Comparison of ENCODE assay signal across 20 cellular contexts in genomic region chr9:96649620-96650323, GRCh38. TPM values are rescaled to one million over a fixed set of nuclear protein-coding genes. Genes with fewer than 3 reads are reported as not detected.
DNase-seq lines count a peak whose midpoint lies in the region; ATAC-seq, FAIRE-seq and TF ChIP-seq lines count a peak whose summit lies in the region.
"Had no signal": no experiment of that assay in that cellular context is flagged by ENCODE, and none has a peak within 500 bp of the region (broad histone marks: within the 10 kb centered on the region; RNA-seq: fewer than 3 reads in every experiment).

No MANE protein-coding gene starts in this region.

- CTCF ChIA-PET in K562 (lab: Yijun Ruan, JAX; ENCODE audit: low intra/inter-chr PET ratio), result no interaction called here

- H3K4me2 ChIP-seq in K562 (ENCODE audit: insufficient read depth, low read length), result no peak overlapping the region
- H3K4me2 ChIP-seq: KMS-11 had no signal

- no peaks in the 10 kb centered on the region for H3K79me2 ChIP-seq in K562 (ENCODE audit: control insufficient read depth, insufficient read depth, low read length)

- FAIRE-seq in K562 (lab: Jason Lieb, UNC), result no peak
- FAIRE-seq: A204.1, RCC 7860 had no signal

- H4K20me1 ChIP-seq in K562 (replicated peaks; ENCODE audit: control insufficient read depth, insufficient read depth, low read length), result no peaks in the 10 kb centered on the region

- 89% methylated on average over 1 of the region's 1 CpG for WGBS in heart right ventricle, 2 donors
- WGBS in K562 (ENCODE audit: insufficient coverage, low coverage, missing lambda C conversion rate), result 92% methylated on average over 1 of the region's 1 CpG

- DNase-seq in left ventricle myocardium inferior (no peak), heart right ventricle (no peak), K562 (ENCODE audit: extremely low read depth in 1 of 4, low spot score in 3 of 4) (no peak), fibroblast of peridontal ligament (ENCODE audit: extremely low read depth) (peak; percentile 32), DMS 273 (lab: John Stamatoyannopoulos, UW; ENCODE audit: unreplicated experiment) (no peak)
- DNase-seq in stimulated activated effector memory CD8-positive, alpha-beta T cell treated with anti-CD3 and anti-CD28 coated beads, Interleukin-12 subunit alpha, Interleukin-12 subunit beta, amount 100 ng/mL, for 72 hours (ENCODE audit: low spot score in 2 of 2), result no peak
- DNase-seq in stimulated activated naive B cell treated with anti-CD40 and anti-IgM and Interleukin-4, amounts not matched to agents 10 μg/mL and 1 μg/mL and 100 μg/mL, for 72 hours, result no peak
- DNase-seq: AML-193; CD8-positive, alpha-beta T cell; GOT3; HFFc6; MG63; NCI-H1930; NCI-H2171 treated with DMSO at 0.1 percent for 48 hours; SIG-M5 had no signal

- peaks cover 78% of the 10 kb centered on the region for H3K36me3 Mint-ChIP-seq in stimulated activated effector memory CD8-positive, alpha-beta T cell treated with anti-CD3 and anti-CD28 coated beads, Interleukin-12 subunit alpha, Interleukin-12 subunit beta, amount 100 ng/mL, for 72 hours
- peaks cover 16 to 42% of the 10 kb centered on the region in 2 donors for H3K36me3 Mint-ChIP-seq in stimulated activated naive B cell treated with anti-CD40 and anti-IgM and Interleukin-4, amounts not matched to agents 10 μg/mL and 1 μg/mL and 100 μg/mL, for 72 hours

- no peak for TF ChIP-seq EP300 in K562 (IDR thresholded peaks at IDR 0.05; ENCODE audit: low read length)

- H3K4me1 Mint-ChIP-seq in stimulated activated effector memory CD8-positive, alpha-beta T cell treated with anti-CD3 and anti-CD28 coated beads, Interleukin-12 subunit alpha, Interleukin-12 subunit beta, amount 100 ng/mL, for 72 hours, result no peaks in the 10 kb centered on the region
- H3K4me1 Mint-ChIP-seq in stimulated activated naive B cell treated with anti-CD40 and anti-IgM and Interleukin-4, amounts not matched to agents 10 μg/mL and 1 μg/mL and 100 μg/mL, for 72 hours, result peaks cover 9 to 28% of the 10 kb centered on the region in 2 donors

- H3K9me3 ChIP-seq in left ventricle myocardium inferior (replicated peaks), result no peaks in the 10 kb centered on the region
- no peaks in the 10 kb centered on the region for H3K9me3 ChIP-seq in heart right ventricle
- no peaks in the 10 kb centered on the region for H3K9me3 ChIP-seq in K562 (replicated peaks; ENCODE audit: control insufficient read depth, insufficient read depth, low read depth, low read length)
- H3K9me3 ChIP-seq: MG63 had no signal

- H3K27ac ChIP-seq in left ventricle myocardium inferior (replicated peaks), result peak overlapping the region; percentile 6
- no peak overlapping the region for H3K27ac ChIP-seq in heart right ventricle
- no peak overlapping the region for H3K27ac ChIP-seq in K562 (ENCODE audit: extremely low read depth, low read depth, low read length)
- H3K27ac ChIP-seq: HL-60, KMS-11 had no signal

- TF ChIP-seq CTCF in left ventricle myocardium inferior (IDR thresholded peaks at IDR 0.05; ENCODE audit: borderline replicate concordance) (no peak), heart right ventricle (IDR thresholded peaks at IDR 0.05) (no peak), K562 (IDR thresholded peaks at IDR 0.05 in 2 of 3, conservative IDR thresholded peaks at IDR 0.05 in 1 of 3; ENCODE audit: insufficient read depth in 2 of 3, low read depth in 1 of 3, low read length in 3 of 3) (no peak)

- no peaks in the 10 kb centered on the region for H3K9me3 Mint-ChIP-seq in stimulated activated effector memory CD8-positive, alpha-beta T cell treated with anti-CD3 and anti-CD28 coated beads, Interleukin-12 subunit alpha, Interleukin-12 subunit beta, amount 100 ng/mL, for 72 hours
- no peaks in the 10 kb centered on the region for H3K9me3 Mint-ChIP-seq in stimulated activated naive B cell treated with anti-CD40 and anti-IgM and Interleukin-4, amounts not matched to agents 10 μg/mL and 1 μg/mL and 100 μg/mL, for 72 hours
- H3K9me3 Mint-ChIP-seq: CD8-positive, alpha-beta T cell; HFFc6 had no signal

- in situ Hi-C loops in K562 (cut with MboI), result loop anchor here (25.0 kb wide), 1 partner anchor 212 kb away; no protein-coding TSS in a partner anchor

- no peak for ATAC-seq in heart right ventricle
- no peak for ATAC-seq in K562
- no peak for ATAC-seq in stimulated activated effector memory CD8-positive, alpha-beta T cell treated with anti-CD3 and anti-CD28 coated beads, Interleukin-12 subunit alpha, Interleukin-12 subunit beta, amount 100 ng/mL, for 72 hours
- no peak for ATAC-seq in HG03520 (IDR thresholded peaks at IDR 0.05; ENCODE audit: unreplicated experiment)
- no peak for ATAC-seq in stimulated activated naive B cell treated with anti-CD40 and anti-IgM and Interleukin-4, amounts not matched to agents 10 μg/mL and 1 μg/mL and 100 μg/mL, for 72 hours (replicated peaks)
- ATAC-seq: CD8-positive, alpha-beta T cell had no signal

- H2AFZ ChIP-seq in K562 (ENCODE audit: low read depth, low read length), result no peak overlapping the region

- H3K36me3 ChIP-seq in left ventricle myocardium inferior (peaks cover 80% of the 10 kb centered on the region), heart right ventricle (peaks cover 0 to 91% (median 42%) of the 10 kb centered on the region in 9 donors), K562 (ENCODE audit: control insufficient read depth, insufficient read depth, low read length) (peaks cover 53% of the 10 kb centered on the region)

- H3K4me3 ChIP-seq in left ventricle myocardium inferior, result no peak overlapping the region
- no peak overlapping the region for H3K4me3 ChIP-seq in heart right ventricle
- no peak overlapping the region for H3K4me3 ChIP-seq in K562
- H3K4me3 ChIP-seq: MG63 had no signal

- H3K27me3 ChIP-seq in left ventricle myocardium inferior (ENCODE audit: low read depth), result no peaks in the 10 kb centered on the region
- no peaks in the 10 kb centered on the region for H3K27me3 ChIP-seq in heart right ventricle
- H3K27me3 ChIP-seq in K562 (ENCODE audit: control insufficient read depth in 2 of 2, insufficient read depth in 2 of 2, low read length in 2 of 2), result no peaks in the 10 kb centered on the region
- H3K27me3 ChIP-seq: MG63 had no signal

- POLR2A ChIA-PET in K562 (lab: Yijun Ruan, JAX), result interaction anchor here (0.6 kb wide), 2 partner anchors 13 to 42 kb away, joined by 4 read pairs; no protein-coding TSS in a partner anchor

- H3K27me3 Mint-ChIP-seq in stimulated activated naive B cell treated with anti-CD40 and anti-IgM and Interleukin-4, amounts not matched to agents 10 μg/mL and 1 μg/mL and 100 μg/mL, for 72 hours, result no peaks in the 10 kb centered on the region

- intact Hi-C loops in left ventricle myocardium inferior (cut with micrococcal nuclease), result no loop called here
- intact Hi-C loops in heart right ventricle (cut with DNase I), result loop anchor here in 7 of 10 donors (5.0 to 10.0 kb wide), 6 partner anchors 32 to 235 kb away; partner anchors contain the start of genes HABP4 (in 3 of the 7), CDC14B (in 1 of the 7) and ZNF367 (in 1 of the 7)
- intact Hi-C loops in K562 (cut with micrococcal nuclease), result loop anchor here (5.0 to 10.0 kb wide), 2 partner anchors 55 to 207 kb away; no protein-coding TSS in a partner anchor

- no peak overlapping the region for H3K4me3 Mint-ChIP-seq in stimulated activated effector memory CD8-positive, alpha-beta T cell treated with anti-CD3 and anti-CD28 coated beads, Interleukin-12 subunit alpha, Interleukin-12 subunit beta, amount 100 ng/mL, for 72 hours
- no peak overlapping the region for H3K4me3 Mint-ChIP-seq in stimulated activated naive B cell treated with anti-CD40 and anti-IgM and Interleukin-4, amounts not matched to agents 10 μg/mL and 1 μg/mL and 100 μg/mL, for 72 hours
- H3K4me3 Mint-ChIP-seq: CD8-positive, alpha-beta T cell; HFFc6 had no signal

- H3K9me1 ChIP-seq in K562 (ENCODE audit: control insufficient read depth, insufficient read depth, low read length), result no peaks in the 10 kb centered on the region

- TF ChIP-seq POLR2A in K562 (conservative IDR thresholded peaks at IDR 0.05), result no peak

- H3K4me1 ChIP-seq in left ventricle myocardium inferior (peaks cover 38% of the 10 kb centered on the region), heart right ventricle (peaks cover 0 to 28% (median 10%) of the 10 kb centered on the region in 9 donors), K562 (replicated peaks in 1 of 2; ENCODE audit: control insufficient read depth in 2 of 2, insufficient read depth in 2 of 2, low read length in 2 of 2) (peaks cover 0 to 9% of the 10 kb centered on the region in 2 experiments; a peak in 3 of 5 replicates)

- TF ChIP-seq RAD21 in K562 (CRISPR knock-in tag; conservative IDR thresholded peaks at IDR 0.05 in 1 of 2, IDR thresholded peaks at IDR 0.05 in 1 of 2), result no peak

- BruUV-seq in K562 (replicated peaks; lab: Mats Ljungman, UMichigan), result no TSS peak

- H3K9ac ChIP-seq in K562 (ENCODE audit: insufficient read depth in 1 of 2, low read depth in 2 of 2, low read length in 2 of 2), result no peak overlapping the region
- H3K9ac ChIP-seq: KMS-11 had no signal

- H3K27ac Mint-ChIP-seq in stimulated activated effector memory CD8-positive, alpha-beta T cell treated with anti-CD3 and anti-CD28 coated beads, Interleukin-12 subunit alpha, Interleukin-12 subunit beta, amount 100 ng/mL, for 72 hours, result peak overlapping the region; percentile 32
- no peak overlapping the region for H3K27ac Mint-ChIP-seq in stimulated activated naive B cell treated with anti-CD40 and anti-IgM and Interleukin-4, amounts not matched to agents 10 μg/mL and 1 μg/mL and 100 μg/mL, for 72 hours
- H3K27ac Mint-ChIP-seq: CD8-positive, alpha-beta T cell; HFFc6 had no signal

RNA-seq across cellular contexts. Expression of gene PRXL2C, which starts 5.3 kb away (rescaled TPM):
- total RNA-seq in left ventricle myocardium inferior (26.8 TPM), heart right ventricle (10 to 100 TPM; 18.4 to 59.0 (median 24.1) TPM), K562 (2014; rRNA removed) (10.6 and 12.0 TPM in 2 replicates), K562 (2014; rRNA removed; fragmentation: Illumina TruSeq; extraction: Trizol) (14.6 and 14.7 TPM in 2 replicates), K562 (2015; rRNA removed; fragmentation: Illumina TruSeq; extraction: Trizol) (14.1 and 15.3 TPM in 2 replicates), K562 (2021) (13.4 and 15.2 TPM in 2 replicates)
- polyA plus RNA-seq in heart right ventricle (10 to 100 TPM; 10.5 to 10.7 TPM), K562 (2011; rRNA removed) (9.9 and 13.6 TPM in 2 replicates), K562 (2014; fragmentation: Illumina TruSeq; extraction: Trizol) (9.0 and 9.3 TPM in 2 replicates), K562 (2014; fragmentation: Nextera tagmentation; extraction: Ambion mirVana) (1 to 10 TPM; 3.6 to 3.7 TPM), K562 (2014; rRNA removed) (8.1 and 8.9 TPM in 2 replicates)
- 3.6 and 4.6 TPM in 2 replicates for total RNA-seq in K562 (2011; cell fraction: chromatin; rRNA removed; ENCODE audit: low replicate concordance)
- total RNA-seq in K562 (2011; cell fraction: nucleolus; rRNA removed), result 3.3 and 4.3 TPM in 2 replicates
- 4.8 and 7.6 TPM in 2 replicates for total RNA-seq in K562 (2011; cell fraction: nucleoplasm; rRNA removed)
- 4.1 and 5.5 TPM in 2 replicates for polyA plus RNA-seq in K562 (2011; cell fraction: cytosol; rRNA removed)
- polyA plus RNA-seq in K562 (2011; cell fraction: nucleus; rRNA removed), result 2.7 and 3.9 TPM in 2 replicates
- 5.9 and 8.8 TPM in 2 replicates for polyA plus RNA-seq in K562 (2012)
- polyA minus RNA-seq in K562 (2011; rRNA and poly(A)+ RNA removed), result 6.2 and 7.3 TPM in 2 replicates
- polyA minus RNA-seq in K562 (2011; cell fraction: cytosol; rRNA and poly(A)+ RNA removed), result 5.8 and 5.9 TPM in 2 replicates
- polyA minus RNA-seq in K562 (2011; cell fraction: nucleus; rRNA and poly(A)+ RNA removed), result 3.3 and 3.5 TPM in 2 replicates

RNA-seq across cellular contexts. Expression of gene CDC14B, which starts 30.1 kb away (rescaled TPM):
- total RNA-seq in left ventricle myocardium inferior (26.4 TPM), heart right ventricle (10 to 100 TPM; 17.0 to 30.8 (median 27.0) TPM), K562 (2014; rRNA removed) (2.2 and 2.4 TPM in 2 replicates), K562 (2014; rRNA removed; fragmentation: Illumina TruSeq; extraction: Trizol) (6.0 and 6.4 TPM in 2 replicates), K562 (2015; rRNA removed; fragmentation: Illumina TruSeq; extraction: Trizol) (3.3 and 3.4 TPM in 2 replicates), K562 (2021) (5.8 and 6.4 TPM in 2 replicates)
- polyA plus RNA-seq in heart right ventricle (1 to 10 TPM; 5.1 to 5.9 TPM), K562 (2011; rRNA removed) (4.3 and 4.5 TPM in 2 replicates), K562 (2014; fragmentation: Illumina TruSeq; extraction: Trizol) (4.7 and 5.6 TPM in 2 replicates), K562 (2014; fragmentation: Nextera tagmentation; extraction: Ambion mirVana) (1 to 10 TPM; 1.4 to 1.5 TPM), K562 (2014; rRNA removed) (3.8 and 5.2 TPM in 2 replicates)
- total RNA-seq in K562 (2011; cell fraction: chromatin; rRNA removed; ENCODE audit: low replicate concordance), result 7.4 and 20.5 TPM in 2 replicates
- 3.8 and 4.8 TPM in 2 replicates for total RNA-seq in K562 (2011; cell fraction: nucleolus; rRNA removed)
- 7.4 and 9.8 TPM in 2 replicates for total RNA-seq in K562 (2011; cell fraction: nucleoplasm; rRNA removed)
- polyA plus RNA-seq in K562 (2011; cell fraction: cytosol; rRNA removed), result 1.8 and 2.9 TPM in 2 replicates
- 6.7 and 6.8 TPM in 2 replicates for polyA plus RNA-seq in K562 (2011; cell fraction: nucleus; rRNA removed)
- polyA plus RNA-seq in K562 (2012), result 4.0 and 6.7 TPM in 2 replicates
- polyA minus RNA-seq in K562 (2011; rRNA and poly(A)+ RNA removed), result 11.5 and 12.4 TPM in 2 replicates
- 3.5 and 4.5 TPM in 2 replicates for polyA minus RNA-seq in K562 (2011; cell fraction: cytosol; rRNA and poly(A)+ RNA removed)
- 4.2 and 4.4 TPM in 2 replicates for polyA minus RNA-seq in K562 (2011; cell fraction: nucleus; rRNA and poly(A)+ RNA removed)
